29 cellular contexts compared by ENCODE assay signal in the genomic region with DNA sequence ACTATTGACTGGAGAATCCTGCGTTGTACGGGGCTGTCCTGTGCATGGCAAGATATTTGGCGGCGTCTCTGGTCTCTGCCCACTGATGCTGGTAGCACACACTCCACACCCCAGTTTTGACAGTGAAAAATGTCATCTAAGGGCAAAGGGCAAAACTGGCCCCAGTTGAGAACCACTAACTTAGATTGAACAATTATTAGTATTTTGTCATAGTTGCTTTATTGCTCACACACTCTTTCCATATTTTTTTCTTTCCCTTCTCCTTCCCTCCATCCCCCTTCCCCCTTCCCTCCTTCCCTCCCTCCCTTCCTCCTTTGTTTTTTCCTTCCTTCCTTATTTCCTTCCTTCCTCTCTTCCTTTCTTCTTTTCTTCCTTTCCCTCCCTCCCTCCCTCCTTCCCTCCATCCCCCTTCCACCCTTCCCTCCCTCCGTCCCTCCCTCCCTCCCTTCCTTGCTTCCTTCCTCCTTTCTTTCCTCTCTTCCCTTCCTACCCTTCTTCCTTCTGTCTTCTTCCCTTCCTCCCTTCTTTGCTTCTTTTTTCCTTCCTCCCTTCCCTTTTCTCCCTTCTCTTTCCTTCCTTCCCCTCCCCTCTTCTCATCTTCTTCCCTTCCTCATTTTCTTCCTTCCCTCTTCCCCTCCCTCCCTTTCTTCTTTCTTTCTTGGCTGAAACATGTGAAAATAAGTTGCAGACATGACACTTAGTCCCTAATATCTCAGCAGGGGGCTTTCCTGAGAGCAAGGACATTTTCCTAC. TPM values are rescaled to one million over a fixed set of nuclear protein-coding genes. Genes with fewer than 3 reads are reported as not detected.
"Had no signal": no experiment of that assay in that cellular context is flagged by ENCODE, and none has a peak within 500 bp of the region (broad histone marks: within the 10 kb centered on the region; RNA-seq: fewer than 3 reads in every experiment).

No MANE protein-coding gene starts in this region.

- DNase-seq: activated CD4-positive, alpha-beta memory T cell treated with anti-CD3 and anti-CD28 coated beads for 36 hours; activated CD4-positive, alpha-beta T cell treated with anti-CD3 and anti-CD28 coated beads, Interleukin-2, amount 10 ng/mL, durations not matched to agents 24 days and 14 days; activated CD4-positive, CD25-positive, alpha-beta regulatory T cell; activated CD4-positive, CD25-positive, alpha-beta regulatory T cell treated with anti-CD3 and anti-CD28 coated beads, Interleukin-2, amount 50 U/mL, for 72 hours; activated CD8-positive, alpha-beta memory T cell treated with anti-CD3 and anti-CD28 coated beads, Interleukin-2, amount 10 ng/mL, durations not matched to agents 7 days and 5 days; activated CD8-positive, alpha-beta memory T cell treated with anti-CD3 and anti-CD28 coated beads, Interleukin-2, amount 50 U/mL, for 4 hours; activated CD8-positive, alpha-beta T cell treated with anti-CD3 and anti-CD28 coated beads, Interleukin-2, amount 10 ng/mL, durations not matched to agents 7 days and 5 days; activated gamma-delta T cell; activated naive CD4-positive, alpha-beta T cell; activated naive CD8-positive, alpha-beta T cell treated with anti-CD3 and anti-CD28 coated beads, Interleukin-2, amount 10 ng/mL, durations not matched to agents 7 days and 5 days; activated T-cell treated with anti-CD3 and anti-CD28 coated beads, Interleukin-2, amount 50 U/mL, for 1 hour; activated T-cell treated with anti-CD3 and anti-CD28 coated beads, Interleukin-2, amount 50 U/mL, for 48 hours; brain microvascular endothelial cell; cortex of kidney; effector CD4-positive, alpha-beta T cell; effector memory CD8-positive, alpha-beta T cell; foreskin keratinocyte; gastrocnemius medialis; heart right ventricle; T-helper 17 cell; T1000; WERI-Rb-1 had no signal

- H3K4me1 ChIP-seq: foreskin keratinocyte, gastrocnemius medialis had no signal

- H3K27ac ChIP-seq: brain microvascular endothelial cell, esophagus muscularis mucosa, foreskin keratinocyte, gastrocnemius medialis, heart right ventricle, WERI-Rb-1 had no signal

- H3K9me3 ChIP-seq: esophagus muscularis mucosa, gastrocnemius medialis had no signal

- FAIRE-seq: astrocyte, bronchial epithelial cell, colon had no signal

- H3K36me3 ChIP-seq: brain microvascular endothelial cell, esophagus muscularis mucosa, gastrocnemius medialis, heart right ventricle, WERI-Rb-1 had no signal

- ATAC-seq: activated CD4-positive, alpha-beta T cell treated with anti-CD3 and anti-CD28 coated beads for 36 hours; activated CD8-positive, alpha-beta memory T cell treated with anti-CD3 and anti-CD28 coated beads, Interleukin-2, amount 10 ng/mL, durations not matched to agents 7 days and 5 days; activated CD8-positive, alpha-beta T cell treated with anti-CD3 and anti-CD28 coated beads, Interleukin-2, amount 10 ng/mL, durations not matched to agents 7 days and 5 days; activated naive CD4-positive, alpha-beta T cell treated with anti-CD3 and anti-CD28 coated beads, Interleukin-2, amount 50 U/mL, for 72 hours; effector memory CD8-positive, alpha-beta T cell; foreskin keratinocyte; gastrocnemius medialis; heart right ventricle; T-helper 17 cell had no signal

- H3K4me3 ChIP-seq: esophagus muscularis mucosa, gastrocnemius medialis, heart right ventricle had no signal

RNA-seq across cellular contexts. Expression of a gene that starts 5.5 kb away (rescaled TPM):
- total RNA-seq: activated CD4-positive, alpha-beta T cell treated with anti-CD3 and anti-CD28 coated beads, Interleukin-2, amount 10 ng/mL, durations not matched to agents 24 days and 14 days; activated CD8-positive, alpha-beta memory T cell treated with anti-CD3 and anti-CD28 coated beads for 36 hours; activated CD8-positive, alpha-beta T cell treated with anti-CD3 and anti-CD28 coated beads, Interleukin-2, amount 10 ng/mL, durations not matched to agents 7 days and 5 days; activated naive CD8-positive, alpha-beta T cell treated with anti-CD3 and anti-CD28 coated beads, Interleukin-2, amount 10 ng/mL, durations not matched to agents 7 days and 5 days; gastrocnemius medialis; T-helper 17 cell had no signal
